In the genomic region with DNA sequence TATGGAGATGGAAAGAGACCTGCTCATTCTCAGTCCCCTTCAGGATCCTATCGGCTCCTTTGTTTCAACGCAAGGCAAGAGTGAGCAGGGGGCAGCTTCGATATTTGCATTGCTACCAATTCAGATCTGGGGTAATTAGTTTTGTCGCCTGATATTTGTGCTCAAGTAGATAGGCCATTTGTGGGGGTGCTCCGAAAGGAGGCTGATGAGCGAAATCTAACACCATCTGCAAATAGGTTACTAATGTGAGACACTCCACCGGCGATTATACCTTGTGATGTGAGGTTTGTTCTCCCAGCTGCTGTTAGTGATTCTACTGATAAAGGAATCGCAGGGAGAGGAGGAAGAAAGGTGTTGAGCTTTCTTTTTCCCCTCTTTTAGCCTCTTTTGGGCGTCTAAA, we compare ENCODE assay signal across 1 cellular context.
TF ChIP-seq lines count a peak whose summit lies in the region.

No MANE protein-coding gene starts in this region.

TF ChIP-seq in GM23338, 12 proteins besides CTCF, POLR2A, EP300 and RAD21 (continued from another document):
- TF ChIP-seq, protein P1, sequence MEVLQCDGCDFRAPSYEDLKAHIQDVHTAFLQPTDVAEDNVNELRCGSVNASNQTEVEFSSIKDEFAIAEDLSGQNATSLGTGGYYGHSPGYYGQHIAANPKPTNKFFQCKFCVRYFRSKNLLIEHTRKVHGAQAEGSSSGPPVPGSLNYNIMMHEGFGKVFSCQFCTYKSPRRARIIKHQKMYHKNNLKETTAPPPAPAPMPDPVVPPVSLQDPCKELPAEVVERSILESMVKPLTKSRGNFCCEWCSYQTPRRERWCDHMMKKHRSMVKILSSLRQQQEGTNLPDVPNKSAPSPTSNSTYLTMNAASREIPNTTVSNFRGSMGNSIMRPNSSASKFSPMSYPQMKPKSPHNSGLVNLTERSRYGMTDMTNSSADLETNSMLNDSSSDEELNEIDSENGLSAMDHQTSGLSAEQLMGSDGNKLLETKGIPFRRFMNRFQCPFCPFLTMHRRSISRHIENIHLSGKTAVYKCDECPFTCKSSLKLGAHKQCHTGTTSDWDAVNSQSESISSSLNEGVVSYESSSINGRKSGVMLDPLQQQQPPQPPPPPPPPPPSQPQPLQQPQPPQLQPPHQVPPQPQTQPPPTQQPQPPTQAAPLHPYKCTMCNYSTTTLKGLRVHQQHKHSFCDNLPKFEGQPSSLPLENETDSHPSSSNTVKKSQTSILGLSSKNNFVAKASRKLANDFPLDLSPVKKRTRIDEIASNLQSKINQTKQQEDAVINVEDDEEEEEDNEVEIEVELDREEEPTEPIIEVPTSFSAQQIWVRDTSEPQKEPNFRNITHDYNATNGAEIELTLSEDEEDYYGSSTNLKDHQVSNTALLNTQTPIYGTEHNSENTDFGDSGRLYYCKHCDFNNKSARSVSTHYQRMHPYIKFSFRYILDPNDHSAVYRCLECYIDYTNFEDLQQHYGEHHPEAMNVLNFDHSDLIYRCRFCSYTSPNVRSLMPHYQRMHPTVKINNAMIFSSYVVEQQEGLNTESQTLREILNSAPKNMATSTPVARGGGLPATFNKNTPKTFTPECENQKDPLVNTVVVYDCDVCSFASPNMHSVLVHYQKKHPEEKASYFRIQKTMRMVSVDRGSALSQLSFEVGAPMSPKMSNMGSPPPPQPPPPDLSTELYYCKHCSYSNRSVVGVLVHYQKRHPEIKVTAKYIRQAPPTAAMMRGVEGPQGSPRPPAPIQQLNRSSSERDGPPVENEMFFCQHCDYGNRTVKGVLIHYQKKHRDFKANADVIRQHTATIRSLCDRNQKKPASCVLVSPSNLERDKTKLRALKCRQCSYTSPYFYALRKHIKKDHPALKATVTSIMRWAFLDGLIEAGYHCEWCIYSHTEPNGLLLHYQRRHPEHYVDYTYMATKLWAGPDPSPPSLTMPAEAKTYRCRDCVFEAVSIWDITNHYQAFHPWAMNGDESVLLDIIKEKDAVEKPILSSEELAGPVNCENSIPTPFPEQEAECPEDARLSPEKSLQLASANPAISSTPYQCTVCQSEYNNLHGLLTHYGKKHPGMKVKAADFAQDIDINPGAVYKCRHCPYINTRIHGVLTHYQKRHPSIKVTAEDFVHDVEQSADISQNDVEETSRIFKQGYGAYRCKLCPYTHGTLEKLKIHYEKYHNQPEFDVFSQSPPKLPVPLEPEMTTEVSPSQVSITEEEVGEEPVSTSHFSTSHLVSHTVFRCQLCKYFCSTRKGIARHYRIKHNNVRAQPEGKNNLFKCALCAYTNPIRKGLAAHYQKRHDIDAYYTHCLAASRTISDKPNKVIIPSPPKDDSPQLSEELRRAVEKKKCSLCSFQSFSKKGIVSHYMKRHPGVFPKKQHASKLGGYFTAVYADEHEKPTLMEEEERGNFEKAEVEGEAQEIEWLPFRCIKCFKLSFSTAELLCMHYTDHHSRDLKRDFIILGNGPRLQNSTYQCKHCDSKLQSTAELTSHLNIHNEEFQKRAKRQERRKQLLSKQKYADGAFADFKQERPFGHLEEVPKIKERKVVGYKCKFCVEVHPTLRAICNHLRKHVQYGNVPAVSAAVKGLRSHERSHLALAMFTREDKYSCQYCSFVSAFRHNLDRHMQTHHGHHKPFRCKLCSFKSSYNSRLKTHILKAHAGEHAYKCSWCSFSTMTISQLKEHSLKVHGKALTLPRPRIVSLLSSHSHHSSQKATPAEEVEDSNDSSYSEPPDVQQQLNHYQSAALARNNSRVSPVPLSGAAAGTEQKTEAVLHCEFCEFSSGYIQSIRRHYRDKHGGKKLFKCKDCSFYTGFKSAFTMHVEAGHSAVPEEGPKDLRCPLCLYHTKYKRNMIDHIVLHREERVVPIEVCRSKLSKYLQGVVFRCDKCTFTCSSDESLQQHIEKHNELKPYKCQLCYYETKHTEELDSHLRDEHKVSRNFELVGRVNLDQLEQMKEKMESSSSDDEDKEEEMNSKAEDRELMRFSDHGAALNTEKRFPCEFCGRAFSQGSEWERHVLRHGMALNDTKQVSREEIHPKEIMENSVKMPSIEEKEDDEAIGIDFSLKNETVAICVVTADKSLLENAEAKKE (CRISPR knock-in tag; IDR thresholded peaks at IDR 0.05), result no peak
- no peak for TF ChIP-seq EZH2phosphoT487 (IDR thresholded peaks at IDR 0.05; ENCODE audit: unreplicated experiment)
- no peak for TF ChIP-seq NANOG (IDR thresholded peaks at IDR 0.05; ENCODE audit: borderline replicate concordance)
- TF ChIP-seq STAT1 (IDR thresholded peaks at IDR 0.05; ENCODE audit: unreplicated experiment), result no peak
- TF ChIP-seq, protein P2, sequence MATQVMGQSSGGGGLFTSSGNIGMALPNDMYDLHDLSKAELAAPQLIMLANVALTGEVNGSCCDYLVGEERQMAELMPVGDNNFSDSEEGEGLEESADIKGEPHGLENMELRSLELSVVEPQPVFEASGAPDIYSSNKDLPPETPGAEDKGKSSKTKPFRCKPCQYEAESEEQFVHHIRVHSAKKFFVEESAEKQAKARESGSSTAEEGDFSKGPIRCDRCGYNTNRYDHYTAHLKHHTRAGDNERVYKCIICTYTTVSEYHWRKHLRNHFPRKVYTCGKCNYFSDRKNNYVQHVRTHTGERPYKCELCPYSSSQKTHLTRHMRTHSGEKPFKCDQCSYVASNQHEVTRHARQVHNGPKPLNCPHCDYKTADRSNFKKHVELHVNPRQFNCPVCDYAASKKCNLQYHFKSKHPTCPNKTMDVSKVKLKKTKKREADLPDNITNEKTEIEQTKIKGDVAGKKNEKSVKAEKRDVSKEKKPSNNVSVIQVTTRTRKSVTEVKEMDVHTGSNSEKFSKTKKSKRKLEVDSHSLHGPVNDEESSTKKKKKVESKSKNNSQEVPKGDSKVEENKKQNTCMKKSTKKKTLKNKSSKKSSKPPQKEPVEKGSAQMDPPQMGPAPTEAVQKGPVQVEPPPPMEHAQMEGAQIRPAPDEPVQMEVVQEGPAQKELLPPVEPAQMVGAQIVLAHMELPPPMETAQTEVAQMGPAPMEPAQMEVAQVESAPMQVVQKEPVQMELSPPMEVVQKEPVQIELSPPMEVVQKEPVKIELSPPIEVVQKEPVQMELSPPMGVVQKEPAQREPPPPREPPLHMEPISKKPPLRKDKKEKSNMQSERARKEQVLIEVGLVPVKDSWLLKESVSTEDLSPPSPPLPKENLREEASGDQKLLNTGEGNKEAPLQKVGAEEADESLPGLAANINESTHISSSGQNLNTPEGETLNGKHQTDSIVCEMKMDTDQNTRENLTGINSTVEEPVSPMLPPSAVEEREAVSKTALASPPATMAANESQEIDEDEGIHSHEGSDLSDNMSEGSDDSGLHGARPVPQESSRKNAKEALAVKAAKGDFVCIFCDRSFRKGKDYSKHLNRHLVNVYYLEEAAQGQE (IDR thresholded peaks at IDR 0.05; ENCODE audit: unreplicated experiment), result no peak
- no peak for TF ChIP-seq JUNB (IDR thresholded peaks at IDR 0.05; ENCODE audit: unreplicated experiment)
